Comparison of ENCODE assay signal across 17 cellular contexts in genomic region chr2:138564586-138565250, GRCh38.
"Had no signal": no experiment of that assay in that cellular context is flagged by ENCODE, and none has a peak within 500 bp of the region (broad histone marks: within the 10 kb centered on the region; RNA-seq: fewer than 3 reads in every experiment).

No MANE protein-coding gene starts in this region.

- H3K4me3 ChIP-seq: neural progenitor cell, ovary, spleen, stomach, testis had no signal

- DNase-seq: activated CD4-positive, alpha-beta T cell treated with anti-CD3 and anti-CD28 coated beads for 1 hour; activated CD4-positive, alpha-beta T cell treated with anti-CD3 and anti-CD28 coated beads, Interleukin-2, amount 50 U/mL, for 4 hours; activated naive CD4-positive, alpha-beta T cell; activated naive CD8-positive, alpha-beta T cell treated with anti-CD3 and anti-CD28 coated beads, Interleukin-2, amount 10 ng/mL, durations not matched to agents 7 days and 5 days; activated T-cell treated with anti-CD3 and anti-CD28 coated beads for 4 hours; anterior cingulate cortex; cerebellar nuclear complex; endodermal cell; hippocampal formation; kidney glomerular epithelial cell; naive B cell; ovary; spleen; stomach; testis had no signal

- ATAC-seq: sciatic nerve had no signal

- H3K27ac ChIP-seq: neural progenitor cell, ovary, spleen, stomach, testis had no signal

- H3K27me3 ChIP-seq: neural progenitor cell, ovary, spleen, stomach, testis had no signal

- H3K4me1 ChIP-seq: neural progenitor cell, spleen, stomach, testis had no signal

- H3K9me3 ChIP-seq: ovary, spleen, stomach, testis had no signal

- H3K36me3 ChIP-seq: ovary had no signal
